ENCODE assay signal across 12 cellular contexts in genomic region chr12:123041042-123041531, GRCh38.
DNase-seq lines count a peak whose midpoint lies in the region; ATAC-seq and TF ChIP-seq lines count a peak whose summit lies in the region.
"Had no signal": no experiment of that assay in that cellular context is flagged by ENCODE, and none has a peak within 500 bp of the region (broad histone marks: within the 10 kb centered on the region; RNA-seq: fewer than 3 reads in every experiment).

No MANE protein-coding gene starts in this region.

- CTCF ChIA-PET in GM10248 (lab: Yijun Ruan, JAX): interaction anchor here (8.4 kb wide), 1 partner anchor 197 kb away, joined by 57 read pairs; no protein-coding TSS in a partner anchor

- H3K4me1 Mint-ChIP-seq in progenitor cell of endocrine pancreas (ENCODE audit: low read depth): no peaks in the 10 kb centered on the region

- TF ChIP-seq CTCF in progenitor cell of endocrine pancreas (IDR thresholded peaks at IDR 0.05; ENCODE audit: unreplicated experiment) (no peak), GM10248 (IDR thresholded peaks at IDR 0.05; ENCODE audit: control extremely low read depth, extremely low read depth, low read depth, missing control alignments) (no peak)

- H3K27me3 Mint-ChIP-seq in progenitor cell of endocrine pancreas: peaks cover 6% of the 10 kb centered on the region
- H3K27me3 Mint-ChIP-seq: stimulated activated naive CD8-positive, alpha-beta T cell treated with anti-CD3 and anti-CD28 coated beads, Interleukin-15, amount 100 ng/mL, for 72 hours had no signal

- no peak overlapping the region for H3K4me3 Mint-ChIP-seq in progenitor cell of endocrine pancreas (ENCODE audit: low read depth)
- H3K4me3 Mint-ChIP-seq: stimulated activated naive CD8-positive, alpha-beta T cell treated with anti-CD3 and anti-CD28 coated beads, Interleukin-15, amount 100 ng/mL, for 72 hours; T-helper 1 cell treated with Interleukin-12 subunit alpha and Interleukin-12 subunit beta and Interleukin-4 antibody, amounts not matched to agents 30 μg/mL and 1 μg/mL, for 36 hours had no signal

- peak overlapping the region; percentile 35 for H3K27ac Mint-ChIP-seq in progenitor cell of endocrine pancreas
- H3K27ac Mint-ChIP-seq: stimulated activated naive CD8-positive, alpha-beta T cell treated with anti-CD3 and anti-CD28 coated beads, Interleukin-15, amount 100 ng/mL, for 72 hours; T-helper 1 cell treated with Interleukin-12 subunit alpha and Interleukin-12 subunit beta and Interleukin-4 antibody, amounts not matched to agents 30 μg/mL and 1 μg/mL, for 36 hours had no signal

- POLR2A ChIA-PET in GM10248 (lab: Yijun Ruan, JAX): no interaction called here

- H3K36me3 Mint-ChIP-seq in progenitor cell of endocrine pancreas (ENCODE audit: insufficient read depth): no peaks in the 10 kb centered on the region

- ATAC-seq in GM18520 (IDR thresholded peaks at IDR 0.05; ENCODE audit: unreplicated experiment): no peak
- ATAC-seq: stimulated activated naive CD8-positive, alpha-beta T cell treated with anti-CD3 and anti-CD28 coated beads, Interleukin-15, amount 100 ng/mL, for 72 hours had no signal

- H3K9me3 Mint-ChIP-seq in progenitor cell of endocrine pancreas (ENCODE audit: low read depth): no peaks in the 10 kb centered on the region
- H3K9me3 Mint-ChIP-seq: stimulated activated naive CD8-positive, alpha-beta T cell treated with anti-CD3 and anti-CD28 coated beads, Interleukin-15, amount 100 ng/mL, for 72 hours; T-helper 1 cell treated with Interleukin-12 subunit alpha and Interleukin-12 subunit beta and Interleukin-4 antibody, amounts not matched to agents 30 μg/mL and 1 μg/mL, for 36 hours had no signal

- DNase-seq in DMS53 treated with DMSO at 0.1 percent for 48 hours (lab: John Stamatoyannopoulos, UW; ENCODE audit: unreplicated experiment) (peak; percentile 84), NCI-H1417 treated with DMSO at 0.1 percent for 48 hours (lab: John Stamatoyannopoulos, UW) (peak; percentile 30), SK-N-DZ (ENCODE audit: low spot score) (peak; percentile 57), progenitor cell of endocrine pancreas (ENCODE audit: low spot score, unreplicated experiment) (no peak), GM10248 (ENCODE audit: extremely low spot score) (no peak)
- no peak for DNase-seq in activated CD4-positive, CD25-positive, alpha-beta regulatory T cell (lab: John Stamatoyannopoulos, UW)
- DNase-seq: activated CD4-positive, alpha-beta T cell treated with anti-CD3 and anti-CD28 coated beads, Interleukin-2, amount 50 U/mL, for 48 hours; activated naive CD4-positive, alpha-beta T cell treated with Interleukin-2 at 50 U/mL for 16 hours; stimulated activated CD4-positive, alpha-beta T cell treated with anti-CD3 and anti-CD28 coated beads, Interleukin-2, amount 100 ng/mL, for 48 hours; stimulated activated naive CD8-positive, alpha-beta T cell treated with anti-CD3 and anti-CD28 coated beads, Interleukin-15, amount 100 ng/mL, for 72 hours had no signal

Comparison
In these comparisons a context has a peak if more than half of its experiments do, and no peak if none do; other contexts are left out.
1. DNase-seq: peak in DMS53 treated with DMSO at 0.1 percent for 48 hours (single experiment), NCI-H1417 treated with DMSO at 0.1 percent for 48 hours (single experiment) and SK-N-DZ (single experiment); none in progenitor cell of endocrine pancreas (single experiment), activated CD4-positive, CD25-positive, alpha-beta regulatory T cell (0 of 4) and GM10248 (single experiment).